Comparison of ENCODE assay signal across 1 cellular context in the genomic region with DNA sequence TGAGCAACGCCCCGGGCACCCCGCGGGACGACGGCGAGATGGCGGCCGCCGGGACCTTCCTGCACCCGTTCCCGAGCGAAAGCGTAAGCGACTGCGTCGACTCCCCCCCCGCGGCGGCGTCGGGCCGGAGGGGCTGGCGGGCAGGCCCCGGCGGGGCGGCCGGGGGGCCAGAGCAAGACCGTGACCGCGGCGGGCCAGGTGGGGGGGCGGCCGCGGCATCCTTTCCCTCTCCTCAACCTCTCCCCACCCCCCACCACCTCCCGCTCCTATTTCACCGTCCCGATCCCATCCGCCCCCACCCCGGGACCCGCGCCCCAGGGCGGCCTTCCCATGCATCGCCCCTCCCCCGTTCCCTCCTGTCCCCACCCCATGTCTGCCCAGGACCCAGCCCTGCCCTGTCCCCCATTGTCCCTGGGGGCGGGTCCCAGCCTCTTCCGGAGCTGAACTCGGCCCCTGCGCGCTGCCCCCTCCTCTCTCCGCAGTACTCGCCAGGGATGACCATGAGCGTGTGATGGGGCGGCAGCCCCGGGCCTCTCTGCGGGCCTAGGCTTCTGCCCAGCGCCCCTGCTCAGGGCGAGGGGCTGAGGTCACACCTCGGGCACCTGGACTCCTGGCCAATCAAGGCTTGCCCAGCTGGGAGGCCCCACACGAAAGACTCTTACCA.
A peak's percentile ranks its signal among the peaks of the same experiment; 100 is the strongest.
TF ChIP-seq lines count a peak whose summit lies in the region.

No MANE protein-coding gene starts in this region.

TF ChIP-seq in K562, 482 proteins besides CTCF, POLR2A, EP300 and RAD21 (continued from another document and continues in another):
- TF ChIP-seq ATF1 (CRISPR knock-in tag; IDR thresholded peaks at IDR 0.05) (no peak), ATF1 (tag; IDR thresholded peaks at IDR 0.05) (no peak), ZKSCAN1 (IDR thresholded peaks at IDR 0.05; ENCODE audit: low read depth, low read length) (no peak), TSC22D4 (tag; IDR thresholded peaks at IDR 0.05) (no peak), SMARCC2 (IDR thresholded peaks at IDR 0.05; ENCODE audit: low read depth) (no peak), TOE1 (IDR thresholded peaks at IDR 0.05; ENCODE audit: borderline replicate concordance) (no peak), TOE1 (CRISPR knock-in tag; IDR thresholded peaks at IDR 0.05; ENCODE audit: borderline replicate concordance, low read depth) (no peak), ZNF79 (CRISPR knock-in tag; IDR thresholded peaks at IDR 0.05; ENCODE audit: low read depth) (no peak), OTX1 (CRISPR knock-in tag; IDR thresholded peaks at IDR 0.05) (no peak), KLF10 (CRISPR knock-in tag; IDR thresholded peaks at IDR 0.05) (no peak), HDGF (IDR thresholded peaks at IDR 0.05) (no peak), SMC3 (conservative IDR thresholded peaks at IDR 0.05; ENCODE audit: insufficient read depth, low read depth, low read length) (no peak), BRD4 (IDR thresholded peaks at IDR 0.05) (no peak), ESRRA (IDR thresholded peaks at IDR 0.05; ENCODE audit: borderline replicate concordance, low read depth) (no peak), FOXO4 (CRISPR knock-in tag; IDR thresholded peaks at IDR 0.05) (0 out of 2 replicates have a peak, but pooled peaks have one; percentile 16), ATF7 (IDR thresholded peaks at IDR 0.05) (no peak), YY1 (IDR thresholded peaks at IDR 0.05; ENCODE audit: borderline replicate concordance in 1 of 3, control insufficient read depth in 1 of 3, extremely low read depth in 1 of 3, insufficient read depth in 3 of 3, insufficient read length in 1 of 3, insufficient replicate concordance in 2 of 3, low read depth in 1 of 3, low read length in 2 of 3) (no peak), SMARCB1 (IDR thresholded peaks at IDR 0.05; ENCODE audit: insufficient read length, low read depth) (no peak), CCAR2 (IDR thresholded peaks at IDR 0.05; ENCODE audit: low read depth, low read length) (no peak), ZBTB43 (CRISPR knock-in tag; IDR thresholded peaks at IDR 0.05) (no peak), ELF2 (CRISPR knock-in tag; IDR thresholded peaks at IDR 0.05) (peak; percentile 34; the same call in 1 of the 2 replicates), ZNF354B (CRISPR knock-in tag; IDR thresholded peaks at IDR 0.05) (no peak), NFIX (CRISPR knock-in tag; IDR thresholded peaks at IDR 0.05; ENCODE audit: low read depth) (no peak), HNRNPL (IDR thresholded peaks at IDR 0.05; ENCODE audit: low read depth, low read length) (no peak), U2AF1 (optimal IDR thresholded peaks at IDR 0.05; ENCODE audit: low read depth, low read length) (no peak), ZNF239 (CRISPR knock-in tag; IDR thresholded peaks at IDR 0.05) (no peak), EGR1 (conservative IDR thresholded peaks at IDR 0.05) (peak; percentile 31; the same call in 1 of the 2 replicates), IRF2 (CRISPR knock-in tag; IDR thresholded peaks at IDR 0.05) (no peak), ZFX (CRISPR knock-in tag; IDR thresholded peaks at IDR 0.05) (0 out of 2 replicates have a peak, but pooled peaks have one; percentile 1), CBFA2T2 (conservative IDR thresholded peaks at IDR 0.05) (no peak)
- TF ChIP-seq, protein P1, sequence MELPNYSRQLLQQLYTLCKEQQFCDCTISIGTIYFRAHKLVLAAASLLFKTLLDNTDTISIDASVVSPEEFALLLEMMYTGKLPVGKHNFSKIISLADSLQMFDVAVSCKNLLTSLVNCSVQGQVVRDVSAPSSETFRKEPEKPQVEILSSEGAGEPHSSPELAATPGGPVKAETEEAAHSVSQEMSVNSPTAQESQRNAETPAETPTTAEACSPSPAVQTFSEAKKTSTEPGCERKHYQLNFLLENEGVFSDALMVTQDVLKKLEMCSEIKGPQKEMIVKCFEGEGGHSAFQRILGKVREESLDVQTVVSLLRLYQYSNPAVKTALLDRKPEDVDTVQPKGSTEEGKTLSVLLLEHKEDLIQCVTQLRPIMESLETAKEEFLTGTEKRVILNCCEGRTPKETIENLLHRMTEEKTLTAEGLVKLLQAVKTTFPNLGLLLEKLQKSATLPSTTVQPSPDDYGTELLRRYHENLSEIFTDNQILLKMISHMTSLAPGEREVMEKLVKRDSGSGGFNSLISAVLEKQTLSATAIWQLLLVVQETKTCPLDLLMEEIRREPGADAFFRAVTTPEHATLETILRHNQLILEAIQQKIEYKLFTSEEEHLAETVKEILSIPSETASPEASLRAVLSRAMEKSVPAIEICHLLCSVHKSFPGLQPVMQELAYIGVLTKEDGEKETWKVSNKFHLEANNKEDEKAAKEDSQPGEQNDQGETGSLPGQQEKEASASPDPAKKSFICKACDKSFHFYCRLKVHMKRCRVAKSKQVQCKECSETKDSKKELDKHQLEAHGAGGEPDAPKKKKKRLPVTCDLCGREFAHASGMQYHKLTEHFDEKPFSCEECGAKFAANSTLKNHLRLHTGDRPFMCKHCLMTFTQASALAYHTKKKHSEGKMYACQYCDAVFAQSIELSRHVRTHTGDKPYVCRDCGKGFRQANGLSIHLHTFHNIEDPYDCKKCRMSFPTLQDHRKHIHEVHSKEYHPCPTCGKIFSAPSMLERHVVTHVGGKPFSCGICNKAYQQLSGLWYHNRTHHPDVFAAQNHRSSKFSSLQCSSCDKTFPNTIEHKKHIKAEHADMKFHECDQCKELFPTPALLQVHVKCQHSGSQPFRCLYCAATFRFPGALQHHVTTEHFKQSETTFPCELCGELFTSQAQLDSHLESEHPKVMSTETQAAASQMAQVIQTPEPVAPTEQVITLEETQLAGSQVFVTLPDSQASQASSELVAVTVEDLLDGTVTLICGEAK (IDR thresholded peaks at IDR 0.05): no peak
- TF ChIP-seq, protein P1 (CRISPR knock-in tag; IDR thresholded peaks at IDR 0.05): no peak
- TF ChIP-seq, protein P2, sequence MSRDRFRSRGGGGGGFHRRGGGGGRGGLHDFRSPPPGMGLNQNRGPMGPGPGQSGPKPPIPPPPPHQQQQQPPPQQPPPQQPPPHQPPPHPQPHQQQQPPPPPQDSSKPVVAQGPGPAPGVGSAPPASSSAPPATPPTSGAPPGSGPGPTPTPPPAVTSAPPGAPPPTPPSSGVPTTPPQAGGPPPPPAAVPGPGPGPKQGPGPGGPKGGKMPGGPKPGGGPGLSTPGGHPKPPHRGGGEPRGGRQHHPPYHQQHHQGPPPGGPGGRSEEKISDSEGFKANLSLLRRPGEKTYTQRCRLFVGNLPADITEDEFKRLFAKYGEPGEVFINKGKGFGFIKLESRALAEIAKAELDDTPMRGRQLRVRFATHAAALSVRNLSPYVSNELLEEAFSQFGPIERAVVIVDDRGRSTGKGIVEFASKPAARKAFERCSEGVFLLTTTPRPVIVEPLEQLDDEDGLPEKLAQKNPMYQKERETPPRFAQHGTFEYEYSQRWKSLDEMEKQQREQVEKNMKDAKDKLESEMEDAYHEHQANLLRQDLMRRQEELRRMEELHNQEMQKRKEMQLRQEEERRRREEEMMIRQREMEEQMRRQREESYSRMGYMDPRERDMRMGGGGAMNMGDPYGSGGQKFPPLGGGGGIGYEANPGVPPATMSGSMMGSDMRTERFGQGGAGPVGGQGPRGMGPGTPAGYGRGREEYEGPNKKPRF (IDR thresholded peaks at IDR 0.05; ENCODE audit: low read depth, low read length): no peak
- TF ChIP-seq, protein P3, sequence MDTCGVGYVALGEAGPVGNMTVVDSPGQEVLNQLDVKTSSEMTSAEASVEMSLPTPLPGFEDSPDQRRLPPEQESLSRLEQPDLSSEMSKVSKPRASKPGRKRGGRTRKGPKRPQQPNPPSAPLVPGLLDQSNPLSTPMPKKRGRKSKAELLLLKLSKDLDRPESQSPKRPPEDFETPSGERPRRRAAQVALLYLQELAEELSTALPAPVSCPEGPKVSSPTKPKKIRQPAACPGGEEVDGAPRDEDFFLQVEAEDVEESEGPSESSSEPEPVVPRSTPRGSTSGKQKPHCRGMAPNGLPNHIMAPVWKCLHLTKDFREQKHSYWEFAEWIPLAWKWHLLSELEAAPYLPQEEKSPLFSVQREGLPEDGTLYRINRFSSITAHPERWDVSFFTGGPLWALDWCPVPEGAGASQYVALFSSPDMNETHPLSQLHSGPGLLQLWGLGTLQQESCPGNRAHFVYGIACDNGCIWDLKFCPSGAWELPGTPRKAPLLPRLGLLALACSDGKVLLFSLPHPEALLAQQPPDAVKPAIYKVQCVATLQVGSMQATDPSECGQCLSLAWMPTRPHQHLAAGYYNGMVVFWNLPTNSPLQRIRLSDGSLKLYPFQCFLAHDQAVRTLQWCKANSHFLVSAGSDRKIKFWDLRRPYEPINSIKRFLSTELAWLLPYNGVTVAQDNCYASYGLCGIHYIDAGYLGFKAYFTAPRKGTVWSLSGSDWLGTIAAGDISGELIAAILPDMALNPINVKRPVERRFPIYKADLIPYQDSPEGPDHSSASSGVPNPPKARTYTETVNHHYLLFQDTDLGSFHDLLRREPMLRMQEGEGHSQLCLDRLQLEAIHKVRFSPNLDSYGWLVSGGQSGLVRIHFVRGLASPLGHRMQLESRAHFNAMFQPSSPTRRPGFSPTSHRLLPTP (IDR thresholded peaks at IDR 0.05; ENCODE audit: borderline replicate concordance, extremely low read depth, insufficient read length): no peak
- TF ChIP-seq, protein P4, sequence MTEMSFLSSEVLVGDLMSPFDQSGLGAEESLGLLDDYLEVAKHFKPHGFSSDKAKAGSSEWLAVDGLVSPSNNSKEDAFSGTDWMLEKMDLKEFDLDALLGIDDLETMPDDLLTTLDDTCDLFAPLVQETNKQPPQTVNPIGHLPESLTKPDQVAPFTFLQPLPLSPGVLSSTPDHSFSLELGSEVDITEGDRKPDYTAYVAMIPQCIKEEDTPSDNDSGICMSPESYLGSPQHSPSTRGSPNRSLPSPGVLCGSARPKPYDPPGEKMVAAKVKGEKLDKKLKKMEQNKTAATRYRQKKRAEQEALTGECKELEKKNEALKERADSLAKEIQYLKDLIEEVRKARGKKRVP (CRISPR knock-in tag; IDR thresholded peaks at IDR 0.05): no peak
- TF ChIP-seq, protein P5, sequence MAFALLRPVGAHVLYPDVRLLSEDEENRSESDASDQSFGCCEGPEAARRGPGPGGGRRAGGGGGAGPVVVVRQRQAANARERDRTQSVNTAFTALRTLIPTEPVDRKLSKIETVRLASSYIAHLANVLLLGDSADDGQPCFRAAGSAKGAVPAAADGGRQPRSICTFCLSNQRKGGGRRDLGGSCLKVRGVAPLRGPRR (CRISPR knock-in tag; IDR thresholded peaks at IDR 0.05): no peak
- TF ChIP-seq, protein P6, sequence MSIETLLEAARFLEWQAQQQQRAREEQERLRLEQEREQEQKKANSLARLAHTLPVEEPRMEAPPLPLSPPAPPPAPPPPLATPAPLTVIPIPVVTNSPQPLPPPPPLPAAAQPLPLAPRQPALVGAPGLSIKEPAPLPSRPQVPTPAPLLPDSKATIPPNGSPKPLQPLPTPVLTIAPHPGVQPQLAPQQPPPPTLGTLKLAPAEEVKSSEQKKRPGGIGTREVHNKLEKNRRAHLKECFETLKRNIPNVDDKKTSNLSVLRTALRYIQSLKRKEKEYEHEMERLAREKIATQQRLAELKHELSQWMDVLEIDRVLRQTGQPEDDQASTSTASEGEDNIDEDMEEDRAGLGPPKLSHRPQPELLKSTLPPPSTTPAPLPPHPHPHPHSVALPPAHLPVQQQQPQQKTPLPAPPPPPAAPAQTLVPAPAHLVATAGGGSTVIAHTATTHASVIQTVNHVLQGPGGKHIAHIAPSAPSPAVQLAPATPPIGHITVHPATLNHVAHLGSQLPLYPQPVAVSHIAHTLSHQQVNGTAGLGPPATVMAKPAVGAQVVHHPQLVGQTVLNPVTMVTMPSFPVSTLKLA (conservative IDR thresholded peaks at IDR 0.05): no peak
